28 cellular contexts compared by ENCODE assay signal in the genomic region with DNA sequence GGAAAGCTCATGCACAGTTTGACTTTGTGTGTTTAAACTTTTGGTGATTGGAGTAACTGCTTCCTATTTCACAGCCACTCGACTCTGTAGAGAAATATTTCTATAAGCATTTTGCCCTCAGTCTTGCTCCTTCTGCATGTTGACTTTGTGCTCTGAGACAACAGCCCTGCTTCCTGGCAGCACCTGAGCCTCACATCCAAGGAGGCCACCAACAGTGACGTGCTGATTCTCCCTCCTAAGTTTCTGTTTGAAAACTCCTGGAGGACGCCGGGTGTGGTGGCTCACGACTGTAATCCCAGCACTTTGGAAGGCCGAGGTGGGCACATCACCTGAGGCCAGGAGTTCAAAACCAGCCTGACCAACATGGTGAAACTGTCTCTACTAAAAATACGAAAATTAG.
"Had no signal": no experiment of that assay in that cellular context is flagged by ENCODE, and none has a peak within 500 bp of the region (broad histone marks: within the 10 kb centered on the region; RNA-seq: fewer than 3 reads in every experiment).

No MANE protein-coding gene starts in this region.

- H3K4me1 Mint-ChIP-seq: activated CD4-positive, alpha-beta T cell treated with anti-CD3 and anti-CD28 coated beads, Interleukin-2, amount 10 ng/mL, durations not matched to agents 7 days and 5 days; activated T-helper 17 cell treated with anti-CD3 and anti-CD28 coated beads, Interleukin-2, amount 50 U/mL, for 72 hours; central memory CD8-positive, alpha-beta T cell had no signal

- H3K27ac ChIP-seq: brain microvascular endothelial cell, coronary artery, dorsolateral prefrontal cortex, epithelial cell of prostate, esophagus squamous epithelium, gastroesophageal sphincter had no signal

- H3K4me3 ChIP-seq: coronary artery, dorsolateral prefrontal cortex, esophagus squamous epithelium, gastroesophageal sphincter had no signal

- H3K27me3 Mint-ChIP-seq: activated T-helper 17 cell treated with anti-CD3 and anti-CD28 coated beads, Interleukin-2, amount 50 U/mL, for 72 hours; central memory CD8-positive, alpha-beta T cell had no signal

- H3K9me3 ChIP-seq: esophagus squamous epithelium, gastroesophageal sphincter had no signal

- H3K27ac Mint-ChIP-seq: activated CD4-positive, alpha-beta memory T cell treated with anti-CD3 and anti-CD28 coated beads, Interleukin-2, amount 10 ng/mL, durations not matched to agents 7 days and 5 days; activated CD4-positive, alpha-beta T cell treated with anti-CD3 and anti-CD28 coated beads, Interleukin-2, amount 10 ng/mL, durations not matched to agents 7 days and 5 days; activated naive CD8-positive, alpha-beta T cell; activated T-cell treated with anti-CD3 and anti-CD28 coated beads, Interleukin-2, amount 50 U/mL, for 24 hours; activated T-helper 17 cell treated with anti-CD3 and anti-CD28 coated beads, Interleukin-2, amount 50 U/mL, for 72 hours; dendritic cell treated with granulocyte-macrophage colony-stimulating factor and Interleukin-4, amounts not matched to agents 40 ng/mL and 50 ng/mL, for 4 days; WTC11 had no signal

- H3K36me3 Mint-ChIP-seq: activated naive CD8-positive, alpha-beta T cell; WTC11 had no signal

- H3K4me1 ChIP-seq: esophagus squamous epithelium, gastroesophageal sphincter had no signal

- ATAC-seq: activated T-helper 17 cell treated with anti-CD3 and anti-CD28 coated beads, Interleukin-2, amount 50 U/mL, for 72 hours; gastroesophageal sphincter; WTC11 had no signal

- H3K36me3 ChIP-seq: brain microvascular endothelial cell, esophagus squamous epithelium, gastroesophageal sphincter had no signal

- H3K4me3 Mint-ChIP-seq: activated CD4-positive, alpha-beta memory T cell treated with anti-CD3 and anti-CD28 coated beads, Interleukin-2, amount 10 ng/mL, durations not matched to agents 7 days and 5 days; activated CD4-positive, alpha-beta T cell treated with anti-CD3 and anti-CD28 coated beads, Interleukin-2, amount 10 ng/mL, durations not matched to agents 7 days and 5 days; activated naive CD8-positive, alpha-beta T cell; activated T-cell treated with anti-CD3 and anti-CD28 coated beads, Interleukin-2, amount 50 U/mL, for 24 hours; activated T-helper 17 cell treated with anti-CD3 and anti-CD28 coated beads, Interleukin-2, amount 50 U/mL, for 72 hours; central memory CD8-positive, alpha-beta T cell; dendritic cell treated with granulocyte-macrophage colony-stimulating factor and Interleukin-4, amounts not matched to agents 40 ng/mL and 50 ng/mL, for 4 days; WTC11 had no signal

- DNase-seq: activated CD4-positive, alpha-beta memory T cell treated with anti-CD3 and anti-CD28 coated beads, Interleukin-2, amount 10 ng/mL, durations not matched to agents 7 days and 5 days; activated CD4-positive, alpha-beta T cell treated with anti-CD3 and anti-CD28 coated beads for 1 hour; activated CD4-positive, alpha-beta T cell treated with anti-CD3 and anti-CD28 coated beads for 4 hours; activated CD4-positive, alpha-beta T cell treated with anti-CD3 and anti-CD28 coated beads, Interleukin-2, amount 10 ng/mL, durations not matched to agents 7 days and 5 days; activated CD4-positive, alpha-beta T cell treated with anti-CD3 and anti-CD28 coated beads, Interleukin-2, amount 50 U/mL, for 4 hours; activated CD8-positive, alpha-beta memory T cell treated with anti-CD3 and anti-CD28 coated beads, Interleukin-2, amount 50 U/mL, for 48 hours; activated effector memory CD4-positive, alpha-beta T cell treated with Interleukin-2 at 50 U/mL for 16 hours; activated gamma-delta T cell treated with Interleukin-2 at 50 U/mL for 16 hours; activated naive CD4-positive, alpha-beta T cell treated with anti-CD3 and anti-CD28 coated beads, Interleukin-2, amount 50 U/mL, for 16 hours; activated naive CD4-positive, alpha-beta T cell treated with Interleukin-2 at 50 U/mL for 16 hours; activated T-cell treated with anti-CD3 and anti-CD28 coated beads for 4 hours; activated T-cell treated with anti-CD3 and anti-CD28 coated beads, Interleukin-2, amount 50 U/mL, for 24 hours; amniotic stem cell; anterior cingulate cortex; brain microvascular endothelial cell; dorsolateral prefrontal cortex; effector memory CD4-positive, alpha-beta T cell; esophagus squamous epithelium; foreskin melanocyte; T-helper 2 cell had no signal

- H3K27me3 ChIP-seq: brain microvascular endothelial cell, esophagus squamous epithelium, gastroesophageal sphincter had no signal

- H3K9me3 Mint-ChIP-seq: activated CD4-positive, alpha-beta memory T cell treated with anti-CD3 and anti-CD28 coated beads, Interleukin-2, amount 10 ng/mL, durations not matched to agents 7 days and 5 days; activated CD4-positive, alpha-beta T cell treated with anti-CD3 and anti-CD28 coated beads, Interleukin-2, amount 10 ng/mL, durations not matched to agents 7 days and 5 days; activated T-cell treated with anti-CD3 and anti-CD28 coated beads, Interleukin-2, amount 50 U/mL, for 24 hours; activated T-helper 17 cell treated with anti-CD3 and anti-CD28 coated beads, Interleukin-2, amount 50 U/mL, for 72 hours; central memory CD8-positive, alpha-beta T cell; dendritic cell treated with granulocyte-macrophage colony-stimulating factor and Interleukin-4, amounts not matched to agents 40 ng/mL and 50 ng/mL, for 4 days; WTC11 had no signal
